ENCODE assay signal across 6 cellular contexts in genomic region chr11:503179-503981, GRCh38. TPM values are rescaled to one million over a fixed set of nuclear protein-coding genes. Genes with fewer than 3 reads are reported as not detected.
A peak's percentile ranks its signal among the peaks of the same experiment; 100 is the strongest.
DNase-seq lines count a peak whose midpoint lies in the region.

No MANE protein-coding gene starts in this region.

- H3K27ac Mint-ChIP-seq in IgD-negative memory B cell = peak overlapping the region in 2 of 3 donors; percentile 62 to 99

- H3K79me2 ChIP-seq in trophoblast cell (ENCODE audit: control insufficient read depth, insufficient read depth, low read length, poor library complexity) = peaks cover 13% of the 10 kb centered on the region

- DNase-seq in cerebellum (ENCODE audit: low spot score) = peak; percentile 46
- DNase-seq in trophoblast cell = peak in 1 of 2 donors; percentile 18
- no peak for DNase-seq in NAMALWA (ENCODE audit: low spot score)
- DNase-seq in NCI-H2029 (lab: John Stamatoyannopoulos, UW) = no peak
- DNase-seq in NCI-H1694 (lab: John Stamatoyannopoulos, UW) = no peak

- no peak overlapping the region for H2BK5ac ChIP-seq in trophoblast cell (ENCODE audit: low read depth, low read length, poor library complexity)

- H4K8ac ChIP-seq in trophoblast cell (ENCODE audit: low read depth, low read length) = no peak overlapping the region

- H3K9ac ChIP-seq in trophoblast cell (ENCODE audit: low read length) = no peak overlapping the region

- peaks cover 2% of the 10 kb centered on the region for H3K36me3 Mint-ChIP-seq in IgD-negative memory B cell

- no peak overlapping the region for H3K4me3 ChIP-seq in trophoblast cell (ENCODE audit: low read depth, low read length)

- no peak overlapping the region for H2AK5ac ChIP-seq in trophoblast cell (ENCODE audit: low read length)

- no peak overlapping the region for H2BK12ac ChIP-seq in trophoblast cell (ENCODE audit: low read length)

- no CpG with 5 or more reads among the region's 24 CpGs for WGBS in trophoblast cell (ENCODE audit: extremely low coverage, insufficient coverage, insufficient read length)

- H4K91ac ChIP-seq in trophoblast cell (ENCODE audit: low read depth, low read length) = no peak overlapping the region

- no peak overlapping the region for H4K12ac ChIP-seq in trophoblast cell (ENCODE audit: low read depth, low read length)

- no peak overlapping the region for H3K23ac ChIP-seq in trophoblast cell (ENCODE audit: low read length)

- H3K79me1 ChIP-seq in trophoblast cell (ENCODE audit: low read length) = peaks cover 15% of the 10 kb centered on the region

- no peak overlapping the region for H2AFZ ChIP-seq in trophoblast cell (ENCODE audit: insufficient read depth, low read length, poor library complexity)

- H3K4me2 ChIP-seq in trophoblast cell (ENCODE audit: low read length) = no peak overlapping the region

- H3K4me1 Mint-ChIP-seq in IgD-negative memory B cell = peaks cover 22 to 28% (median 23%) of the 10 kb centered on the region in 3 donors

- H2BK120ac ChIP-seq in trophoblast cell (ENCODE audit: insufficient read depth, low read length, poor library complexity) = no peak overlapping the region

- no peak overlapping the region for H3K18ac ChIP-seq in trophoblast cell (ENCODE audit: low read length)

- H3K4me3 Mint-ChIP-seq in IgD-negative memory B cell = peak overlapping the region; percentile 67 to 93 (median 82)

- peaks cover 2% of the 10 kb centered on the region for H3K9me3 ChIP-seq in trophoblast cell (ENCODE audit: insufficient read depth, low read depth, low read length)

- H3K27me3 Mint-ChIP-seq in IgD-negative memory B cell = peaks cover 2% of the 10 kb centered on the region

- no peaks in the 10 kb centered on the region for H3K27me3 ChIP-seq in trophoblast cell (ENCODE audit: insufficient read depth, low read length)

- H3K14ac ChIP-seq in trophoblast cell (ENCODE audit: low read length) = no peak overlapping the region

- peaks cover 6 to 13% of the 10 kb centered on the region in 2 experiments for H3K4me1 ChIP-seq in trophoblast cell (ENCODE audit: control insufficient read depth in 1 of 2, insufficient read depth in 2 of 2, low read length in 2 of 2)

- no peaks in the 10 kb centered on the region for H3K9me3 Mint-ChIP-seq in IgD-negative memory B cell

- H3K36me3 ChIP-seq in trophoblast cell (ENCODE audit: control insufficient read depth in 1 of 2, insufficient read depth in 2 of 2, low read length in 2 of 2) = peaks cover 38 to 51% of the 10 kb centered on the region in 2 experiments

- no peak overlapping the region for H3K27ac ChIP-seq in trophoblast cell (ENCODE audit: low read depth, low read length)

- H3K4ac ChIP-seq in trophoblast cell (ENCODE audit: low read depth, low read length) = peak overlapping the region; percentile 8

RNA-seq across cellular contexts. Expression of gene RNH1, which starts 3.7 kb away (rescaled TPM):
- 202 TPM for polyA plus RNA-seq in IgD-negative memory B cell
- total RNA-seq in cerebellum = 33.9 TPM
- polyA plus RNA-seq in trophoblast cell (2013) = 79.1 and 82.8 TPM in 2 replicates

RNA-seq across cellular contexts. Expression of gene HRAS, which starts 32.0 kb away (rescaled TPM):
- 22.5 TPM for polyA plus RNA-seq in IgD-negative memory B cell
- 16.2 TPM for total RNA-seq in cerebellum
- polyA plus RNA-seq in trophoblast cell (2013) = 39.2 and 40.8 TPM in 2 replicates

RNA-seq across cellular contexts. Expression of gene LRRC56, which starts 33.9 kb away (rescaled TPM):
- 2.6 TPM for polyA plus RNA-seq in IgD-negative memory B cell
- total RNA-seq in cerebellum = 1.5 TPM
- 0.22 and 0.40 TPM in 2 replicates for polyA plus RNA-seq in trophoblast cell (2013)

RNA-seq across cellular contexts. Expression of gene PTDSS2, which starts 53.3 kb away (rescaled TPM):
- polyA plus RNA-seq in IgD-negative memory B cell = 10.9 TPM
- total RNA-seq in cerebellum = 26.9 TPM
- 27.0 and 28.6 TPM in 2 replicates for polyA plus RNA-seq in trophoblast cell (2013)

RNA-seq across cellular contexts. Expression of gene LMNTD2, which starts 57.2 kb away (rescaled TPM):
- polyA plus RNA-seq in IgD-negative memory B cell = 3.8 TPM
- total RNA-seq in cerebellum = not detected
- polyA plus RNA-seq in trophoblast cell (2013) = 2.2 and 2.6 TPM in 2 replicates
